Comparison of ENCODE assay signal across 25 cellular contexts in genomic region chr13:71033026-71033425, GRCh38.
A peak's percentile ranks its signal among the peaks of the same experiment; 100 is the strongest.
DNase-seq lines count a peak whose midpoint lies in the region; ATAC-seq and TF ChIP-seq lines count a peak whose summit lies in the region.
"Had no signal": no experiment of that assay in that cellular context is flagged by ENCODE, and none has a peak within 500 bp of the region (broad histone marks: within the 10 kb centered on the region; RNA-seq: fewer than 3 reads in every experiment).

No MANE protein-coding gene starts in this region.

- H3K56ac ChIP-seq in H9 (ENCODE audit: insufficient read length, low read depth, low read length), result no peak overlapping the region

- no peaks in the 10 kb centered on the region for H3K79me1 ChIP-seq in H9 (ENCODE audit: insufficient read depth, low read depth, low read length, poor library complexity, severe bottlenecking)
- no peaks in the 10 kb centered on the region for H3K79me1 ChIP-seq in mesenchymal stem cell (replicated peaks; ENCODE audit: low read length, poor library complexity, severe bottlenecking)

- H3K14ac ChIP-seq in H9 (ENCODE audit: insufficient read depth, low read length) (peak overlapping the region; percentile 31; the same call in 1 of the 2 replicates), mesenchymal stem cell (ENCODE audit: low read length in 2 of 2) (no peak overlapping the region)

- H3K4me3 ChIP-seq in gastroesophageal sphincter (no peak overlapping the region), mesenchymal stem cell (ENCODE audit: insufficient read depth in 1 of 2, low read depth in 1 of 2, low read length in 2 of 2) (no peak overlapping the region), H7 (ENCODE audit: insufficient read depth, low read depth, low read length) (no peak overlapping the region), testis (no peak overlapping the region)
- H3K4me3 ChIP-seq: A549; BLaER1 treated with 17β-estradiol and CSF1 and Interleukin-3, amounts not matched to agents 10 nM and 100 nM; GM12878; GM23248; HAP-1 had no signal

- no peak overlapping the region for H2BK15ac ChIP-seq in H9 (ENCODE audit: low read depth, low read length)
- no peak overlapping the region for H2BK15ac ChIP-seq in mesenchymal stem cell (ENCODE audit: low read depth, poor library complexity, severe bottlenecking)

- no peak overlapping the region for H2BK20ac ChIP-seq in H9 (ENCODE audit: low read depth, low read length, poor library complexity, severe bottlenecking)

- H3K27me3 Mint-ChIP-seq in H9 (ENCODE audit: low read depth), result peaks cover 60% of the 10 kb centered on the region
- no peaks in the 10 kb centered on the region for H3K27me3 Mint-ChIP-seq in mesothelial cell of epicardium (ENCODE audit: low read depth)
- H3K27me3 Mint-ChIP-seq: CD4-positive, alpha-beta T cell had no signal

- DNase-seq in H9, result no peak
- no peak for DNase-seq in mesenchymal stem cell
- DNase-seq in stimulated activated effector memory CD8-positive, alpha-beta T cell treated with anti-CD3 and anti-CD28 coated beads, Interleukin-12 subunit alpha, Interleukin-12 subunit beta, amount 100 ng/mL, for 72 hours (ENCODE audit: low spot score in 2 of 2), result no peak
- no peak for DNase-seq in mesothelial cell of epicardium (ENCODE audit: low spot score in 2 of 2, unreplicated experiment in 2 of 2)
- no peak for DNase-seq in T-helper 2 cell
- no peak for DNase-seq in H7
- DNase-seq in testis, result no peak
- DNase-seq: 8988T; ACHN; AML-193; BE2C; CD4-positive, alpha-beta T cell; CD8-positive, alpha-beta memory T cell; DMS 273 treated with DMSO at 0.1 percent for 48 hours; DMS79; EL; GDM1; GM23248; HFFc6 had no signal

- H3K27ac Mint-ChIP-seq in H9, result no peak overlapping the region
- H3K27ac Mint-ChIP-seq in stimulated activated effector memory CD8-positive, alpha-beta T cell treated with anti-CD3 and anti-CD28 coated beads, Interleukin-12 subunit alpha, Interleukin-12 subunit beta, amount 100 ng/mL, for 72 hours, result no peak overlapping the region
- no peak overlapping the region for H3K27ac Mint-ChIP-seq in mesothelial cell of epicardium
- H3K27ac Mint-ChIP-seq: CD14-positive monocyte; CD4-positive, alpha-beta T cell; CD8-positive, alpha-beta memory T cell; HFFc6 had no signal

- H3K4me1 Mint-ChIP-seq in H9 (peaks cover 9% of the 10 kb centered on the region in 2 experiments), mesothelial cell of epicardium (no peaks in the 10 kb centered on the region)
- H3K4me1 Mint-ChIP-seq in stimulated activated effector memory CD8-positive, alpha-beta T cell treated with anti-CD3 and anti-CD28 coated beads, Interleukin-12 subunit alpha, Interleukin-12 subunit beta, amount 100 ng/mL, for 72 hours, result no peaks in the 10 kb centered on the region
- H3K4me1 Mint-ChIP-seq: CD14-positive monocyte; CD8-positive, alpha-beta memory T cell had no signal

- intact Hi-C loops in testis (cut with DNase I; ENCODE audit: low total_unique reads), result no loop called here

- H3K4me3 Mint-ChIP-seq in H9 (no peak overlapping the region), mesothelial cell of epicardium (no peak overlapping the region)
- H3K4me3 Mint-ChIP-seq in stimulated activated effector memory CD8-positive, alpha-beta T cell treated with anti-CD3 and anti-CD28 coated beads, Interleukin-12 subunit alpha, Interleukin-12 subunit beta, amount 100 ng/mL, for 72 hours, result no peak overlapping the region
- H3K4me3 Mint-ChIP-seq: CD14-positive monocyte; CD4-positive, alpha-beta T cell; CD8-positive, alpha-beta memory T cell; HFFc6 had no signal

- no peaks in the 10 kb centered on the region for H3K36me3 ChIP-seq in gastroesophageal sphincter
- no peaks in the 10 kb centered on the region for H3K36me3 ChIP-seq in mesenchymal stem cell (ENCODE audit: control insufficient read depth in 1 of 2, insufficient read depth in 2 of 2, low read depth in 1 of 2, low read length in 2 of 2)
- H3K36me3 ChIP-seq in H7 (replicated peaks; ENCODE audit: control insufficient read depth, insufficient read depth, low read length), result no peaks in the 10 kb centered on the region
- no peaks in the 10 kb centered on the region for H3K36me3 ChIP-seq in testis (ENCODE audit: low read depth, missing control alignments)
- H3K36me3 ChIP-seq: BE2C; BLaER1 treated with 17β-estradiol and CSF1 and Interleukin-3, amounts not matched to agents 10 nM and 100 nM; HAP-1 had no signal

- no peaks in the 10 kb centered on the region for H3K23me2 ChIP-seq in H9 (ENCODE audit: insufficient read length, low read depth, low read length, poor library complexity, severe bottlenecking)

- H3T11ph ChIP-seq in H9 (ENCODE audit: low read length), result no peak overlapping the region

- H2BK12ac ChIP-seq in H9 (ENCODE audit: insufficient read length, low read depth, low read length) (no peak overlapping the region), mesenchymal stem cell (ENCODE audit: low read length in 2 of 2) (no peak overlapping the region)

- H3K4me1 ChIP-seq in H9 (ENCODE audit: insufficient read depth, low read length) (no peaks in the 10 kb centered on the region), gastroesophageal sphincter (no peaks in the 10 kb centered on the region), mesenchymal stem cell (ENCODE audit: control insufficient read depth, insufficient read depth, low read depth, low read length) (no peaks in the 10 kb centered on the region), testis (no peaks in the 10 kb centered on the region)
- H3K4me1 ChIP-seq: A549; BE2C; BLaER1 treated with 17β-estradiol and CSF1 and Interleukin-3, amounts not matched to agents 10 nM and 100 nM; HAP-1 had no signal

- no peak overlapping the region for H3K4ac ChIP-seq in H9 (ENCODE audit: low read depth, low read length)
- no peak overlapping the region for H3K4ac ChIP-seq in mesenchymal stem cell (ENCODE audit: low read depth in 1 of 2, low read length in 2 of 2)

- peaks cover 15 to 25% of the 10 kb centered on the region in 2 experiments for H3K9me3 Mint-ChIP-seq in H9
- peaks cover 22% of the 10 kb centered on the region for H3K9me3 Mint-ChIP-seq in stimulated activated effector memory CD8-positive, alpha-beta T cell treated with anti-CD3 and anti-CD28 coated beads, Interleukin-12 subunit alpha, Interleukin-12 subunit beta, amount 100 ng/mL, for 72 hours
- H3K9me3 Mint-ChIP-seq in mesothelial cell of epicardium, result peaks cover 44% of the 10 kb centered on the region

- H2AK5ac ChIP-seq in H9 (ENCODE audit: insufficient read length, low read length) (no peak overlapping the region), mesenchymal stem cell (ENCODE audit: low read length, severe bottlenecking) (no peak overlapping the region)

- peak; percentile 7 for ATAC-seq in gastroesophageal sphincter
- peak; percentile 26 for ATAC-seq in stimulated activated effector memory CD8-positive, alpha-beta T cell treated with anti-CD3 and anti-CD28 coated beads, Interleukin-12 subunit alpha, Interleukin-12 subunit beta, amount 100 ng/mL, for 72 hours
- ATAC-seq: A549, GM12878 had no signal

- H2BK5ac ChIP-seq in H9 (ENCODE audit: insufficient read length, low read length), result no peak overlapping the region
- H2BK5ac ChIP-seq in mesenchymal stem cell (ENCODE audit: low read depth, low read length, poor library complexity, severe bottlenecking), result no peak overlapping the region

- TF ChIP-seq EP300 in gastroesophageal sphincter (IDR thresholded peaks at IDR 0.05), result no peak

- no peaks in the 10 kb centered on the region for H3K79me2 ChIP-seq in H9 (ENCODE audit: insufficient read depth, low read length)

- no peak overlapping the region for H4K5ac ChIP-seq in H9 (ENCODE audit: insufficient read length, low read depth, low read length)

- H4K91ac ChIP-seq in H9 (ENCODE audit: insufficient read length, low read depth, low read length) (no peak overlapping the region), mesenchymal stem cell (ENCODE audit: low read length) (peak overlapping the region; percentile 65)

- H2AFZ ChIP-seq in H9 (ENCODE audit: low read length), result no peak overlapping the region
- no peak overlapping the region for H2AFZ ChIP-seq in mesenchymal stem cell (ENCODE audit: low read depth, low read length)
- H2AFZ ChIP-seq: GM23248 had no signal

- H3K18ac ChIP-seq in H9 (ENCODE audit: insufficient read length, low read depth, low read length) (no peak overlapping the region), mesenchymal stem cell (ENCODE audit: low read depth in 1 of 2, low read length in 2 of 2) (no peak overlapping the region)

- no peak overlapping the region for H3K23ac ChIP-seq in H9 (ENCODE audit: insufficient read length, low read depth, low read length)
- H3K23ac ChIP-seq in mesenchymal stem cell (ENCODE audit: low read length in 2 of 2), result no peak overlapping the region

- H4K20me1 ChIP-seq in H9 (ENCODE audit: control insufficient read depth, insufficient read depth, insufficient read length), result no peaks in the 10 kb centered on the region
- H4K20me1 ChIP-seq: BLaER1 treated with 17β-estradiol and CSF1 and Interleukin-3, amounts not matched to agents 10 nM and 100 nM had no signal

- H4K8ac ChIP-seq in H9 (replicated peaks; ENCODE audit: insufficient read length, low read depth, low read length), result no peak overlapping the region
- no peak overlapping the region for H4K8ac ChIP-seq in mesenchymal stem cell (ENCODE audit: low read length)

- H3K4me2 ChIP-seq in H9 (ENCODE audit: insufficient read depth, insufficient read length, low read length) (no peak overlapping the region), mesenchymal stem cell (ENCODE audit: low read length, poor library complexity, severe bottlenecking) (no peak overlapping the region)
- H3K4me2 ChIP-seq: A549; BLaER1 treated with 17β-estradiol and CSF1 and Interleukin-3, amounts not matched to agents 10 nM and 100 nM had no signal

- H3K36me3 Mint-ChIP-seq in H9 (ENCODE audit: insufficient read depth in 1 of 3, low read depth in 3 of 3) (peaks cover 10 to 24% (median 12%) of the 10 kb centered on the region in 3 experiments), mesothelial cell of epicardium (peaks cover 15% of the 10 kb centered on the region)
- H3K36me3 Mint-ChIP-seq in stimulated activated effector memory CD8-positive, alpha-beta T cell treated with anti-CD3 and anti-CD28 coated beads, Interleukin-12 subunit alpha, Interleukin-12 subunit beta, amount 100 ng/mL, for 72 hours, result no peaks in the 10 kb centered on the region
- H3K36me3 Mint-ChIP-seq: CD14-positive monocyte; CD8-positive, alpha-beta memory T cell had no signal

- TF ChIP-seq POLR2A in gastroesophageal sphincter (IDR thresholded peaks at IDR 0.05), result no peak
- no peak for TF ChIP-seq POLR2A in testis (IDR thresholded peaks at IDR 0.05)

- H3K9me3 ChIP-seq in H9 (ENCODE audit: control insufficient read depth, low read depth, low read length) (peaks cover 12% of the 10 kb centered on the region), gastroesophageal sphincter (peaks cover 0 to 28% (median 0%) of the 10 kb centered on the region in 3 donors), mesenchymal stem cell (ENCODE audit: control insufficient read depth, low read length) (peaks cover 18% of the 10 kb centered on the region), testis (no peaks in the 10 kb centered on the region)
- H3K9me3 ChIP-seq: A549, BE2C, HAP-1 had no signal

- peaks cover 7% of the 10 kb centered on the region; the same call in 1 of the 2 replicates for H3K27me3 ChIP-seq in H9 (ENCODE audit: insufficient read depth, low read length)
- peaks cover 6% of the 10 kb centered on the region for H3K27me3 ChIP-seq in gastroesophageal sphincter
- H3K27me3 ChIP-seq in mesenchymal stem cell (ENCODE audit: control insufficient read depth in 1 of 2, insufficient read depth in 1 of 2, low read length in 2 of 2), result no peaks in the 10 kb centered on the region
- H3K27me3 ChIP-seq in H7 (ENCODE audit: control insufficient read depth, insufficient read depth, low read length), result peaks cover 67% of the 10 kb centered on the region
- no peaks in the 10 kb centered on the region for H3K27me3 ChIP-seq in testis
- H3K27me3 ChIP-seq: BE2C; BLaER1 treated with 17β-estradiol and CSF1 and Interleukin-3, amounts not matched to agents 10 nM and 100 nM had no signal

- no peak for TF ChIP-seq CTCF in H9 (conservative IDR thresholded peaks at IDR 0.05)
- TF ChIP-seq CTCF in gastroesophageal sphincter (IDR thresholded peaks at IDR 0.05), result no peak
- no peak for TF ChIP-seq CTCF in mesothelial cell of epicardium (IDR thresholded peaks at IDR 0.05; ENCODE audit: unreplicated experiment)
- TF ChIP-seq CTCF in testis (IDR thresholded peaks at IDR 0.05), result no peak

- H2BK120ac ChIP-seq in H9 (ENCODE audit: low read depth, low read length, poor library complexity, severe bottlenecking) (no peak overlapping the region), mesenchymal stem cell (ENCODE audit: low read depth, low read length) (no peak overlapping the region)

- H3K27ac ChIP-seq in H9 (ENCODE audit: insufficient read length, low read depth, low read length) (no peak overlapping the region), gastroesophageal sphincter (no peak overlapping the region), mesenchymal stem cell (ENCODE audit: low read length, poor library complexity, severe bottlenecking) (no peak overlapping the region), testis (no peak overlapping the region)
- H3K27ac ChIP-seq: A549; BLaER1 treated with 17β-estradiol and CSF1 and Interleukin-3, amounts not matched to agents 10 nM and 100 nM; GM23248 had no signal

- no peak overlapping the region for H3K9ac ChIP-seq in H9 (ENCODE audit: extremely low read depth, insufficient read length, low read length)
- no peak overlapping the region for H3K9ac ChIP-seq in mesenchymal stem cell (ENCODE audit: low read length)
- H3K9ac ChIP-seq: BLaER1 treated with 17β-estradiol and CSF1 and Interleukin-3, amounts not matched to agents 10 nM and 100 nM; GM23248 had no signal
